In the genomic region with DNA sequence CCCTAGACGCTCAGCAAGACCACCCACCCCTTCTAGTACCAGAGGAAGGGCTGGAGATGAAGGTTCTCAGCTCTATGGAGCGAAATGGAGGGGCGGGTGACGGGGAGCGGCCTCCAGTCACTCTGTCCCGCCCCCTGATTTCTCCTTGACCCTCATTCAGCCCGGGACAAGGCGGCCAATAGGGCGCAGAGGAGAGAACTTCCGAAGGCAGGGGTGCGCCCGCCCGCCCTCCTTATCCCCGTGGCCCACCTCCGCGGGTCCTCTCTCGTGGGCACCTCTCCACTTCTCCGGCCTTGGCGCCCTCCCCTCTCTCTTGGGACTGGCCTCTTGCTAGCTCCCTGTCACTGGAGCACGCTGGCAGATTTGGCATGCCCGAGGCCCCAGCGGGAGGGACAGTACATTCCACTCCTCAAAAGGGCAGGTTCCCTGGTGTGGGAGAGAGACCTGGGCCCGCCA, we compare ENCODE assay signal across 9 cellular contexts. TPM values are rescaled to one million over a fixed set of nuclear protein-coding genes. Genes with fewer than 3 reads are reported as not detected.
DNase-seq lines count a peak whose midpoint lies in the region; ATAC-seq and TF ChIP-seq lines count a peak whose summit lies in the region.
"Had no signal": no experiment of that assay in that cellular context is flagged by ENCODE, and none has a peak within 500 bp of the region (broad histone marks: within the 10 kb centered on the region; RNA-seq: fewer than 3 reads in every experiment).

No MANE protein-coding gene starts in this region.

- intact Hi-C loops in tibial artery (cut with DNase I; ENCODE audit: low total_unique reads), result no loop called here

- H3K4me1 Mint-ChIP-seq in activated naive CD4-positive, alpha-beta T cell treated with anti-CD3 and anti-CD28 coated beads, Interleukin-2, amount 50 U/mL, for 24 hours, result peaks cover 8% of the 10 kb centered on the region
- peaks cover 11% of the 10 kb centered on the region for H3K4me1 Mint-ChIP-seq in activated naive CD8-positive, alpha-beta T cell treated with anti-CD3 and anti-CD28 coated beads for 36 hours
- peaks cover 42% of the 10 kb centered on the region for H3K4me1 Mint-ChIP-seq in memory B cell

- no peak for TF ChIP-seq CTCF in tibial artery (IDR thresholded peaks at IDR 0.05)

- no peaks in the 10 kb centered on the region for H3K27me3 Mint-ChIP-seq in activated naive CD4-positive, alpha-beta T cell treated with anti-CD3 and anti-CD28 coated beads, Interleukin-2, amount 50 U/mL, for 24 hours
- no peaks in the 10 kb centered on the region for H3K27me3 Mint-ChIP-seq in activated naive CD8-positive, alpha-beta T cell treated with anti-CD3 and anti-CD28 coated beads for 36 hours
- no peaks in the 10 kb centered on the region for H3K27me3 Mint-ChIP-seq in memory B cell

- no peaks in the 10 kb centered on the region for H3K27me3 ChIP-seq in tibial artery

- no peaks in the 10 kb centered on the region for H3K9me3 Mint-ChIP-seq in activated naive CD4-positive, alpha-beta T cell treated with anti-CD3 and anti-CD28 coated beads, Interleukin-2, amount 50 U/mL, for 24 hours
- H3K9me3 Mint-ChIP-seq in activated naive CD8-positive, alpha-beta T cell treated with anti-CD3 and anti-CD28 coated beads for 36 hours, result no peaks in the 10 kb centered on the region
- no peaks in the 10 kb centered on the region for H3K9me3 Mint-ChIP-seq in memory B cell

- H3K4me3 ChIP-seq in tibial artery, result peak overlapping the region; percentile 70 to 82

- no peaks in the 10 kb centered on the region for H3K9me3 ChIP-seq in tibial artery

- ATAC-seq in memory B cell (ENCODE audit: low read depth), result no peak
- ATAC-seq in GM21360 (IDR thresholded peaks at IDR 0.05; ENCODE audit: unreplicated experiment), result no peak

- no peaks in the 10 kb centered on the region for H3K36me3 ChIP-seq in tibial artery

- no peaks in the 10 kb centered on the region for H3K36me3 Mint-ChIP-seq in activated naive CD4-positive, alpha-beta T cell treated with anti-CD3 and anti-CD28 coated beads, Interleukin-2, amount 50 U/mL, for 24 hours
- peaks cover 27% of the 10 kb centered on the region for H3K36me3 Mint-ChIP-seq in activated naive CD8-positive, alpha-beta T cell treated with anti-CD3 and anti-CD28 coated beads for 36 hours
- H3K36me3 Mint-ChIP-seq in memory B cell, result no peaks in the 10 kb centered on the region

- DNase-seq in activated naive CD4-positive, alpha-beta T cell (lab: John Stamatoyannopoulos, UW), result no peak
- DNase-seq in activated naive CD8-positive, alpha-beta T cell treated with anti-CD3 and anti-CD28 coated beads for 36 hours, result no peak
- DNase-seq in memory B cell (ENCODE audit: low spot score in 2 of 2) (no peak), tibial artery (no peak), nucleus accumbens (lab: John Stamatoyannopoulos, UW) (no peak), SHP77 treated with DMSO at 0.1 percent for 48 hours (lab: John Stamatoyannopoulos, UW) (no peak)

- peak overlapping the region in 1 of 2 donors; percentile 63 for H3K27ac ChIP-seq in tibial artery
- H3K27ac ChIP-seq: SK-N-MC had no signal

- peak overlapping the region; percentile 68 for H3K27ac Mint-ChIP-seq in activated naive CD4-positive, alpha-beta T cell treated with anti-CD3 and anti-CD28 coated beads, Interleukin-2, amount 50 U/mL, for 24 hours
- no peak overlapping the region for H3K27ac Mint-ChIP-seq in activated naive CD8-positive, alpha-beta T cell treated with anti-CD3 and anti-CD28 coated beads for 36 hours
- H3K27ac Mint-ChIP-seq in memory B cell, result peak overlapping the region; percentile 83

- H3K4me3 Mint-ChIP-seq in activated naive CD4-positive, alpha-beta T cell treated with anti-CD3 and anti-CD28 coated beads, Interleukin-2, amount 50 U/mL, for 24 hours, result peak overlapping the region; percentile 51
- H3K4me3 Mint-ChIP-seq in activated naive CD8-positive, alpha-beta T cell treated with anti-CD3 and anti-CD28 coated beads for 36 hours, result peak overlapping the region; percentile 94
- H3K4me3 Mint-ChIP-seq in memory B cell, result peak overlapping the region; percentile 96

- peaks cover 0 to 5% (median 0%) of the 10 kb centered on the region in 4 donors for H3K4me1 ChIP-seq in tibial artery

RNA-seq across cellular contexts. Expression of a gene that starts 1.1 kb away (rescaled TPM):
- total RNA-seq in activated naive CD8-positive, alpha-beta T cell treated with anti-CD3 and anti-CD28 coated beads for 36 hours, result 100 to 1,000 TPM; 187 to 202 TPM
